ENCODE assay signal across 1 cellular context in the genomic region with DNA sequence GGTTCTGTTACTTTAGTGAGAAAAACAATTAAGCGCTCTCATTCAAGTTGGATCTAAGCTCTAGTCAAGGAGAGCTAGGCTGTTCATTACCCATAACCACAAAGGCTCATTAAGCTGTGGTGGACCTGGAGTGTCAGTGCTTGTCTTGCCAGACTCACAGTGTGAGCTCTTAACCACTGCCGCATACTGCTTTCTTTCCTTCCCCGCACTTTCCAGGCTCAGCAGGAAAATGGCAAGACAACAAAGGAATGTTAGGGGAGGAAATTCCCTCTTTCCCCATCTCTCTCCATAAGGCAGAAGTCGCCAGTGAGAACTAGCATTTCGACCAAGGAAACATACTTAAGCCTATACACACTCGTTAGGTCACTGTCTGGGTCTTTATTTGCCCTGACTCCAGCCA.
TF ChIP-seq lines count a peak whose summit lies in the region.

No MANE protein-coding gene starts in this region.

TF ChIP-seq in H1, 55 proteins besides CTCF, POLR2A, EP300 and RAD21:
- TF ChIP-seq POU5F1 (IDR thresholded peaks at IDR 0.05; ENCODE audit: low read depth, low read length) = no peak
- no peak for TF ChIP-seq SRF (IDR thresholded peaks at IDR 0.05; ENCODE audit: low read depth, low read length)
